ENCODE assay signal across 17 cellular contexts in genomic region chr6:163828038-163828790, GRCh38.
DNase-seq lines count a peak whose midpoint lies in the region; ATAC-seq and TF ChIP-seq lines count a peak whose summit lies in the region.
"Had no signal": no experiment of that assay in that cellular context is flagged by ENCODE, and none has a peak within 500 bp of the region (broad histone marks: within the 10 kb centered on the region; RNA-seq: fewer than 3 reads in every experiment).

No MANE protein-coding gene starts in this region.

- no peaks in the 10 kb centered on the region for H3K4me1 Mint-ChIP-seq in activated T-cell treated with anti-CD3 and anti-CD28 coated beads, Interleukin-2, amount 50 U/mL, for 24 hours (ENCODE audit: low read depth)
- H3K4me1 Mint-ChIP-seq: activated CD4-positive, alpha-beta T cell treated with anti-CD3 and anti-CD28 coated beads, Interleukin-2, amount 10 ng/mL, durations not matched to agents 7 days and 5 days had no signal

- ATAC-seq in GM19455 (IDR thresholded peaks at IDR 0.05; ENCODE audit: unreplicated experiment): no peak
- ATAC-seq in PC-3: no peak
- ATAC-seq: foreskin keratinocyte; lower lobe of right lung; stimulated activated naive B cell treated with anti-CD40 and anti-IgM and Interleukin-4, amounts not matched to agents 10 μg/mL and 1 μg/mL and 100 μg/mL, for 72 hours had no signal

- no peaks in the 10 kb centered on the region for H3K36me3 Mint-ChIP-seq in activated T-cell treated with anti-CD3 and anti-CD28 coated beads, Interleukin-2, amount 50 U/mL, for 24 hours (ENCODE audit: low read depth)
- H3K36me3 Mint-ChIP-seq: stimulated activated naive B cell treated with anti-CD40 and anti-IgM and Interleukin-4, amounts not matched to agents 10 μg/mL and 1 μg/mL and 100 μg/mL, for 72 hours had no signal

- H3K9me3 ChIP-seq in esophagus muscularis mucosa: peaks cover 0 to 6% (median 2%) of the 10 kb centered on the region in 4 donors
- no peaks in the 10 kb centered on the region for H3K9me3 ChIP-seq in PC-3 (ENCODE audit: low read length)
- H3K9me3 ChIP-seq: colonic mucosa, lower lobe of right lung had no signal

- TF ChIP-seq POLR2A in esophagus muscularis mucosa (IDR thresholded peaks at IDR 0.05; ENCODE audit: low read depth) (no peak), lower leg skin (IDR thresholded peaks at IDR 0.05) (no peak)

- POLR2A ChIA-PET in PC-3 (lab: Charles Lee; ENCODE audit: unreplicated experiment): no interaction called here

- no peaks in the 10 kb centered on the region for H3K9me2 ChIP-seq in PC-3 (replicated peaks; ENCODE audit: low read length)

- H2AFZ ChIP-seq in PC-3 (ENCODE audit: low read length): no peak overlapping the region

- no peak overlapping the region for H3K27ac Mint-ChIP-seq in activated T-cell treated with anti-CD3 and anti-CD28 coated beads, Interleukin-2, amount 50 U/mL, for 24 hours
- H3K27ac Mint-ChIP-seq: activated CD4-positive, alpha-beta T cell treated with anti-CD3 and anti-CD28 coated beads, Interleukin-2, amount 10 ng/mL, durations not matched to agents 7 days and 5 days; activated naive CD4-positive, alpha-beta T cell treated with anti-CD3 and anti-CD28 coated beads for 36 hours; stimulated activated naive B cell treated with anti-CD40 and anti-IgM and Interleukin-4, amounts not matched to agents 10 μg/mL and 1 μg/mL and 100 μg/mL, for 72 hours had no signal

- H3K9ac ChIP-seq in PC-3 (ENCODE audit: low read length): no peak overlapping the region

- CTCF ChIA-PET in PC-3 (lab: Charles Lee): no interaction called here

- H3K4me1 ChIP-seq in esophagus muscularis mucosa: no peaks in the 10 kb centered on the region
- H3K4me1 ChIP-seq in PC-3 (ENCODE audit: insufficient read depth, low read length): no peaks in the 10 kb centered on the region
- H3K4me1 ChIP-seq: colonic mucosa, foreskin keratinocyte, lower lobe of right lung had no signal

- no peaks in the 10 kb centered on the region for H4K20me1 ChIP-seq in PC-3 (ENCODE audit: low read length)

- H3K9me3 Mint-ChIP-seq in activated T-cell treated with anti-CD3 and anti-CD28 coated beads, Interleukin-2, amount 50 U/mL, for 24 hours: no peaks in the 10 kb centered on the region
- H3K9me3 Mint-ChIP-seq: activated CD4-positive, alpha-beta T cell treated with anti-CD3 and anti-CD28 coated beads, Interleukin-2, amount 10 ng/mL, durations not matched to agents 7 days and 5 days; activated naive CD4-positive, alpha-beta T cell treated with anti-CD3 and anti-CD28 coated beads for 36 hours had no signal

- H3K4me3 Mint-ChIP-seq in activated T-cell treated with anti-CD3 and anti-CD28 coated beads, Interleukin-2, amount 50 U/mL, for 24 hours: no peak overlapping the region
- H3K4me3 Mint-ChIP-seq: activated CD4-positive, alpha-beta T cell treated with anti-CD3 and anti-CD28 coated beads, Interleukin-2, amount 10 ng/mL, durations not matched to agents 7 days and 5 days; activated naive CD4-positive, alpha-beta T cell treated with anti-CD3 and anti-CD28 coated beads for 36 hours; stimulated activated naive B cell treated with anti-CD40 and anti-IgM and Interleukin-4, amounts not matched to agents 10 μg/mL and 1 μg/mL and 100 μg/mL, for 72 hours had no signal

- no peaks in the 10 kb centered on the region for H3K79me2 ChIP-seq in PC-3 (ENCODE audit: low read length)

- WGBS in esophagus muscularis mucosa: 81% methylated on average over 14 of the region's 14 CpGs
- WGBS in lower leg skin, 2 donors: 69 to 70% methylated on average over 14 of the region's 14 CpGs

- no peaks in the 10 kb centered on the region for H3F3A ChIP-seq in PC-3 (ENCODE audit: low read length, unreplicated experiment)

- H3K4me3 ChIP-seq in esophagus muscularis mucosa (no peak overlapping the region), lower leg skin (ENCODE audit: low read depth, poor library complexity, severe bottlenecking) (no peak overlapping the region), PC-3 (ENCODE audit: low read length) (no peak overlapping the region)
- H3K4me3 ChIP-seq: colonic mucosa, lower lobe of right lung had no signal

- H3K36me3 ChIP-seq in esophagus muscularis mucosa (no peaks in the 10 kb centered on the region), PC-3 (ENCODE audit: low read depth, low read length) (no peaks in the 10 kb centered on the region)
- H3K36me3 ChIP-seq: colonic mucosa, lower lobe of right lung had no signal

- peaks cover 10% of the 10 kb centered on the region for H3K27me3 Mint-ChIP-seq in activated T-cell treated with anti-CD3 and anti-CD28 coated beads, Interleukin-2, amount 50 U/mL, for 24 hours
- H3K27me3 Mint-ChIP-seq: activated CD4-positive, alpha-beta T cell treated with anti-CD3 and anti-CD28 coated beads, Interleukin-2, amount 10 ng/mL, durations not matched to agents 7 days and 5 days had no signal

- no peak for TF ChIP-seq CTCF in esophagus muscularis mucosa (IDR thresholded peaks at IDR 0.05)
- no peak for TF ChIP-seq CTCF in lower leg skin (IDR thresholded peaks at IDR 0.05)
- TF ChIP-seq CTCF in PC-3 (conservative IDR thresholded peaks at IDR 0.05; ENCODE audit: low read depth, low read length): no peak

- no TSS peak for BruUV-seq in PC-3 (replicated peaks; lab: Mats Ljungman, UMichigan)

- no peak overlapping the region for H3K4me2 ChIP-seq in PC-3 (ENCODE audit: low read length)

- H3K27ac ChIP-seq in esophagus muscularis mucosa (replicated peaks in 1 of 4) (no peak overlapping the region), PC-3 (ENCODE audit: low read length) (no peak overlapping the region)
- H3K27ac ChIP-seq: C4-2B, colonic mucosa, foreskin keratinocyte, lower lobe of right lung had no signal

- in situ Hi-C loops in G401 (cut with HindIII; ENCODE audit: low sequenced_read_pairs): no loop called here

- intact Hi-C loops in esophagus muscularis mucosa (cut with DNase I) (no loop called here), lower leg skin (cut with DNase I; ENCODE audit: low total_unique reads) (no loop called here), PC-3 (cut with micrococcal nuclease) (no loop called here)

- H3K27me3 ChIP-seq in esophagus muscularis mucosa (no peaks in the 10 kb centered on the region), PC-3 (ENCODE audit: low read length) (no peaks in the 10 kb centered on the region)
- H3K27me3 ChIP-seq: colonic mucosa, foreskin keratinocyte had no signal

- DNase-seq in AG08395 (ENCODE audit: low spot score) (peak; percentile 65), M059J (ENCODE audit: low read depth) (peak; percentile 19), esophagus muscularis mucosa (ENCODE audit: extremely low spot score) (peak; percentile 68), lower leg skin (ENCODE audit: low spot score in 2 of 2) (peak; percentile 25 to 85), G401 (ENCODE audit: low spot score) (no peak), PC-3 (no peak)
- DNase-seq in activated T-cell treated with anti-CD3 and anti-CD28 coated beads, Interleukin-2, amount 50 U/mL, for 24 hours: no peak
- DNase-seq: activated CD4-positive, alpha-beta T cell treated with anti-CD3 and anti-CD28 coated beads, Interleukin-2, amount 10 ng/mL, durations not matched to agents 7 days and 5 days; activated naive CD4-positive, alpha-beta T cell treated with anti-CD3 and anti-CD28 coated beads for 36 hours; colonic mucosa; foreskin keratinocyte; lower lobe of right lung; NCI-H1417 treated with DMSO at 0.1 percent for 48 hours; NCI-H2227 treated with DMSO at 0.1 percent for 48 hours; stimulated activated naive B cell treated with anti-CD40 and anti-IgM and Interleukin-4, amounts not matched to agents 10 μg/mL and 1 μg/mL and 100 μg/mL, for 72 hours had no signal

- TF ChIP-seq EP300 in esophagus muscularis mucosa (IDR thresholded peaks at IDR 0.05): no peak

Comparison
In these comparisons a context has a peak if more than half of its experiments do, and no peak if none do; other contexts are left out.
1. DNase-seq: peak in AG08395 (single experiment), M059J (single experiment), esophagus muscularis mucosa (single experiment) and lower leg skin (2 of 2); none in activated T-cell treated with anti-CD3 and anti-CD28 coated beads, Interleukin-2, amount 50 U/mL, for 24 hours (single experiment), G401 (single experiment) and PC-3 (single experiment).